In genomic region chr1:28249013-28249870, GRCh38 we compare ENCODE assay signal across 8 cellular contexts. TPM values are rescaled to one million over a fixed set of nuclear protein-coding genes. Genes with fewer than 3 reads are reported as not detected.
DNase-seq lines count a peak whose midpoint lies in the region; ATAC-seq and TF ChIP-seq lines count a peak whose summit lies in the region.

No MANE protein-coding gene starts in this region.

- no peaks in the 10 kb centered on the region for H3K9me3 Mint-ChIP-seq in T-helper 1 cell treated with Interleukin-12 subunit alpha and Interleukin-12 subunit beta and Interleukin-4 antibody, amounts not matched to agents 30 μg/mL and 1 μg/mL, for 36 hours
- no peaks in the 10 kb centered on the region for H3K9me3 Mint-ChIP-seq in endodermal cell

- H3K27ac Mint-ChIP-seq in T-helper 1 cell treated with Interleukin-12 subunit alpha and Interleukin-12 subunit beta and Interleukin-4 antibody, amounts not matched to agents 30 μg/mL and 1 μg/mL, for 36 hours, result peak overlapping the region; percentile 85
- peak overlapping the region; percentile 50 for H3K27ac Mint-ChIP-seq in endodermal cell

- WGBS in endodermal cell (ENCODE audit: insufficient coverage in 1 of 2, insufficient read length in 1 of 2), 2 experiments, result 71 to 72% methylated on average over 1 to 3 of the region's 3 CpGs

- TF ChIP-seq CTCF in endodermal cell (conservative IDR thresholded peaks at IDR 0.05), result no peak

- peak overlapping the region; percentile 79 for H3K4me3 Mint-ChIP-seq in T-helper 1 cell treated with Interleukin-12 subunit alpha and Interleukin-12 subunit beta and Interleukin-4 antibody, amounts not matched to agents 30 μg/mL and 1 μg/mL, for 36 hours
- no peak overlapping the region for H3K4me3 Mint-ChIP-seq in endodermal cell

- no peaks in the 10 kb centered on the region for H3K27me3 Mint-ChIP-seq in T-helper 1 cell treated with Interleukin-12 subunit alpha and Interleukin-12 subunit beta and Interleukin-4 antibody, amounts not matched to agents 30 μg/mL and 1 μg/mL, for 36 hours (ENCODE audit: low read depth)
- peaks cover 2% of the 10 kb centered on the region for H3K27me3 Mint-ChIP-seq in endodermal cell (ENCODE audit: insufficient read depth)

- H3K4me1 Mint-ChIP-seq in T-helper 1 cell treated with Interleukin-12 subunit alpha and Interleukin-12 subunit beta and Interleukin-4 antibody, amounts not matched to agents 30 μg/mL and 1 μg/mL, for 36 hours (ENCODE audit: low read depth), result peaks cover 36% of the 10 kb centered on the region
- peaks cover 18% of the 10 kb centered on the region for H3K4me1 Mint-ChIP-seq in endodermal cell

- no peaks in the 10 kb centered on the region for H3K9me3 ChIP-seq in endodermal cell (ENCODE audit: control insufficient read depth, low read length)
- no peaks in the 10 kb centered on the region for H3K9me3 ChIP-seq in muscle layer of duodenum (ENCODE audit: control insufficient read depth in 1 of 2, low read length in 2 of 2)

- no peak overlapping the region for H3K9ac ChIP-seq in endodermal cell (ENCODE audit: extremely low read depth, low read length, poor library complexity, severe bottlenecking)

- H3K27me3 ChIP-seq in endodermal cell (ENCODE audit: control insufficient read depth, insufficient read depth, low read length, poor library complexity, severe bottlenecking) (no peaks in the 10 kb centered on the region), muscle layer of duodenum (ENCODE audit: low read depth, low read length) (no peaks in the 10 kb centered on the region)

- H3K4me1 ChIP-seq in endodermal cell (ENCODE audit: control insufficient read depth, insufficient read depth, low read length) (peaks cover 7% of the 10 kb centered on the region), muscle layer of duodenum (ENCODE audit: control insufficient read depth in 1 of 2, insufficient read depth in 2 of 2, low read length in 2 of 2) (peaks cover 22 to 28% of the 10 kb centered on the region in 2 donors)

- peak overlapping the region; percentile 16 for H3K27ac ChIP-seq in endodermal cell (ENCODE audit: low read depth, low read length)
- H3K27ac ChIP-seq in muscle layer of duodenum (ENCODE audit: low read length), result peak overlapping the region; percentile 88

- H3K4me3 ChIP-seq in endodermal cell (ENCODE audit: low read length) (peak overlapping the region; percentile 61), muscle layer of duodenum (ENCODE audit: low read depth in 1 of 2, low read length in 2 of 2) (peak overlapping the region; percentile 30 to 56)

- H3K36me3 Mint-ChIP-seq in T-helper 1 cell treated with Interleukin-12 subunit alpha and Interleukin-12 subunit beta and Interleukin-4 antibody, amounts not matched to agents 30 μg/mL and 1 μg/mL, for 36 hours (ENCODE audit: low read depth), result no peaks in the 10 kb centered on the region
- peaks cover 2% of the 10 kb centered on the region for H3K36me3 Mint-ChIP-seq in endodermal cell (ENCODE audit: low read depth)

- DNase-seq in NCI-H1092 treated with DMSO at 0.1 percent for 48 hours (lab: John Stamatoyannopoulos, UW), result peak; percentile 13
- no peak for DNase-seq in NCI-H1092 (lab: John Stamatoyannopoulos, UW)
- peak; percentile 66 for DNase-seq in LHCN-M2 (ENCODE audit: low read depth)
- no peak for DNase-seq in endodermal cell
- DNase-seq in GM19238 (ENCODE audit: insufficient read length, low spot score), result no peak

- H3K36me3 ChIP-seq in endodermal cell (ENCODE audit: control insufficient read depth, insufficient read depth, low read length), result no peaks in the 10 kb centered on the region
- H3K36me3 ChIP-seq in muscle layer of duodenum (ENCODE audit: control insufficient read depth in 1 of 2, insufficient read depth in 2 of 2, low read length in 2 of 2), result no peaks in the 10 kb centered on the region

- ATAC-seq in GM18511 (IDR thresholded peaks at IDR 0.05; ENCODE audit: unreplicated experiment), result no peak

RNA-seq across cellular contexts. Expression of gene SESN2, which starts 10.1 kb away (rescaled TPM):
- total RNA-seq in LHCN-M2 (2014; rRNA removed) (17.4 and 18.9 TPM in 2 replicates), endodermal cell (10 to 100 TPM; 12.3 to 15.2 TPM)
- polyA plus RNA-seq in LHCN-M2 (2012), result 7.3 TPM
- 27.2 TPM for polyA plus RNA-seq in endodermal cell (2013, experiment 1 of 2)
- polyA plus RNA-seq in endodermal cell (2013, experiment 2 of 2), result 16.8 TPM

RNA-seq across cellular contexts. Expression of gene ATP5IF1, which starts 13.3 kb away (rescaled TPM):
- 183 and 197 TPM in 2 replicates for total RNA-seq in LHCN-M2 (2014; rRNA removed)
- polyA plus RNA-seq in LHCN-M2 (2012), result 314 TPM
- 100 to 1,000 TPM; 182 to 222 TPM for total RNA-seq in endodermal cell
- 263 TPM for polyA plus RNA-seq in endodermal cell (2013, experiment 1 of 2)
- polyA plus RNA-seq in endodermal cell (2013, experiment 2 of 2), result 265 TPM

RNA-seq across cellular contexts. Expression of gene DNAJC8, which starts 16.4 kb away (rescaled TPM):
- 98.7 and 101 TPM in 2 replicates for total RNA-seq in LHCN-M2 (2014; rRNA removed)
- polyA plus RNA-seq in LHCN-M2 (2012), result 89.8 TPM
- 100 to 1,000 TPM; 122 to 144 TPM for total RNA-seq in endodermal cell
- 137 TPM for polyA plus RNA-seq in endodermal cell (2013, experiment 1 of 2)
- polyA plus RNA-seq in endodermal cell (2013, experiment 2 of 2), result 131 TPM

Comparison
In these comparisons a context has a peak if more than half of its experiments do, and no peak if none do; other contexts are left out.
1. DNase-seq: peak in NCI-H1092 treated with DMSO at 0.1 percent for 48 hours (single experiment) and LHCN-M2 (single experiment); none in NCI-H1092 (single experiment), endodermal cell (single experiment) and GM19238 (single experiment).